In the genomic region with DNA sequence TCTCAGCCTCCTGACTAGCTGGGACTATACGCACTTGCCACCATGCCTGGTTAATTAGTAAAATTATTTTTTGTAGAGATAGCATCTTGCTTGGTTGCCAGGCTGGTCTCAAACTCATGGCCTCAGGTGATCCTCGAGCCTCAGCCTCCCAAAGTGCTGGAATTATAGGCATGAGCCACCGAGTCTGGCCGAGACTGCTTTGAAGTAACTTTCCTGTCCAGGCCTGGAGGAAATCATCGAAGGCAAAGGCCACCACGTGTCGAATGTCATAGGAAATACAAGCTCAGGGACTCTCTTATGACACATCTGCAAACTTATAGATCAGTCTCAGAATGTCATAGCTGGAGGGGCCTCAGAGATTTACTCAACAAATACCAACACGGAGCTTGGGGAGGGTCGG, we compare ENCODE assay signal across 15 cellular contexts. TPM values are rescaled to one million over a fixed set of nuclear protein-coding genes. Genes with fewer than 3 reads are reported as not detected.
DNase-seq lines count a peak whose midpoint lies in the region; ATAC-seq and TF ChIP-seq lines count a peak whose summit lies in the region.
"Had no signal": no experiment of that assay in that cellular context is flagged by ENCODE, and none has a peak within 500 bp of the region (broad histone marks: within the 10 kb centered on the region; RNA-seq: fewer than 3 reads in every experiment).

No MANE protein-coding gene starts in this region.

- H3K4me3 Mint-ChIP-seq in chondrocyte (ENCODE audit: unreplicated experiment) = no peak overlapping the region
- H3K4me3 Mint-ChIP-seq in memory B cell = no peak overlapping the region

- H3K27me3 ChIP-seq in SJSA1 (replicated peaks) = no peaks in the 10 kb centered on the region
- H3K27me3 ChIP-seq in subcutaneous abdominal adipose tissue (ENCODE audit: control insufficient read depth in 5 of 5, insufficient read depth in 4 of 5, low read length in 5 of 5) = no peaks in the 10 kb centered on the region
- H3K27me3 ChIP-seq in BE2C = no peaks in the 10 kb centered on the region

- H3K36me3 Mint-ChIP-seq in chondrocyte (ENCODE audit: low read depth) = no peaks in the 10 kb centered on the region
- peaks cover 21% of the 10 kb centered on the region for H3K36me3 Mint-ChIP-seq in memory B cell

- ATAC-seq in memory B cell (ENCODE audit: low read depth) (no peak), HG02852 (IDR thresholded peaks at IDR 0.05; ENCODE audit: unreplicated experiment) (no peak)
- ATAC-seq: GM12878 had no signal

- H3K36me3 ChIP-seq in SJSA1 (no peaks in the 10 kb centered on the region), subcutaneous abdominal adipose tissue (ENCODE audit: control insufficient read depth in 5 of 5, insufficient read depth in 5 of 5, low read length in 5 of 5) (peaks cover 0 to 3% (median 0%) of the 10 kb centered on the region in 5 donors), BE2C (no peaks in the 10 kb centered on the region)

- H3K9me3 ChIP-seq in SJSA1 (replicated peaks) (no peaks in the 10 kb centered on the region), subcutaneous abdominal adipose tissue (ENCODE audit: control insufficient read depth in 5 of 5, low read length in 5 of 5) (no peaks in the 10 kb centered on the region), BE2C (no peaks in the 10 kb centered on the region)

- H3K4me3 ChIP-seq in SJSA1 (no peak overlapping the region), subcutaneous abdominal adipose tissue (ENCODE audit: low read depth in 1 of 5, low read length in 5 of 5) (no peak overlapping the region), BE2C (ENCODE audit: low read depth, low read length) (no peak overlapping the region)
- H3K4me3 ChIP-seq: GM12878 had no signal

- H3K27me3 Mint-ChIP-seq in chondrocyte (ENCODE audit: low read depth) (no peaks in the 10 kb centered on the region), memory B cell (no peaks in the 10 kb centered on the region)

- H3K4me1 Mint-ChIP-seq in chondrocyte (ENCODE audit: low read depth) (peaks cover 40% of the 10 kb centered on the region), memory B cell (peaks cover 61% of the 10 kb centered on the region)

- H3K9ac ChIP-seq in subcutaneous abdominal adipose tissue (ENCODE audit: low read length in 5 of 5) = peak overlapping the region in 1 of 5 donors; percentile 53

- peak overlapping the region; percentile 95 for H3K27ac Mint-ChIP-seq in chondrocyte (ENCODE audit: unreplicated experiment)
- peak overlapping the region; percentile 75 for H3K27ac Mint-ChIP-seq in memory B cell

- TF ChIP-seq CTCF in chondrocyte (IDR thresholded peaks at IDR 0.05) = no peak
- TF ChIP-seq CTCF in BE2C (IDR thresholded peaks at IDR 0.05; ENCODE audit: low read depth, low read length) = no peak

- H3K9me3 Mint-ChIP-seq in chondrocyte (ENCODE audit: low read depth) (no peaks in the 10 kb centered on the region), memory B cell (no peaks in the 10 kb centered on the region)

- H3K27ac ChIP-seq in SJSA1 (peak overlapping the region; percentile 57; the same call in 1 of the 2 replicates), subcutaneous abdominal adipose tissue (ENCODE audit: low read depth, low read length) (peak overlapping the region; percentile 84)

- H3K4me1 ChIP-seq in SJSA1 (replicated peaks) (peaks cover 31% of the 10 kb centered on the region), subcutaneous abdominal adipose tissue (ENCODE audit: control insufficient read depth in 5 of 5, insufficient read depth in 5 of 5, low read length in 5 of 5) (peaks cover 15 to 84% (median 60%) of the 10 kb centered on the region in 5 donors), BE2C (peaks cover 8% of the 10 kb centered on the region)

- no peak for DNase-seq in SJSA1 (ENCODE audit: low read depth in 1 of 2, low spot score in 2 of 2)
- DNase-seq in chondrocyte (ENCODE audit: low spot score) = no peak
- DNase-seq in memory B cell (ENCODE audit: low spot score in 2 of 2) = no peak
- no peak for DNase-seq in NOMO-1 treated with dmso at 0.1 percent for 144 hours (lab: John Stamatoyannopoulos, UW; ENCODE audit: unreplicated experiment)
- DNase-seq in BE2C = no peak
- DNase-seq: activated CD8-positive, alpha-beta memory T cell treated with anti-CD3 and anti-CD28 coated beads for 24 hours; DMS 273 treated with DMSO at 0.1 percent for 48 hours; NCI-H1092 treated with DMSO at 0.1 percent for 48 hours; NCI-H748 treated with DMSO at 0.1 percent for 48 hours; stimulated activated CD4-positive, alpha-beta T cell treated with anti-CD3 and anti-CD28 coated beads, Interleukin-15, amount 100 ng/mL, for 24 hours; stimulated activated naive CD4-positive, alpha-beta T cell treated with Interleukin-2 at 50 U/mL for 16 hours; SW 1271 had no signal

RNA-seq across cellular contexts. Expression of gene RAPGEF1, which starts 25.1 kb away (rescaled TPM):
- 23.6 and 24.7 TPM in 2 replicates for total RNA-seq in SJSA1 (2014; rRNA removed; shearing (Covaris generic))
- total RNA-seq in chondrocyte = 65.4 to 77.3 TPM (median 73.1 TPM) in 3 replicates
- 42.8 TPM for polyA plus RNA-seq in BE2C (2012; ENCODE audit: insufficient read depth, insufficient read length, low read depth)
